8 cellular contexts compared by ENCODE assay signal in the genomic region with DNA sequence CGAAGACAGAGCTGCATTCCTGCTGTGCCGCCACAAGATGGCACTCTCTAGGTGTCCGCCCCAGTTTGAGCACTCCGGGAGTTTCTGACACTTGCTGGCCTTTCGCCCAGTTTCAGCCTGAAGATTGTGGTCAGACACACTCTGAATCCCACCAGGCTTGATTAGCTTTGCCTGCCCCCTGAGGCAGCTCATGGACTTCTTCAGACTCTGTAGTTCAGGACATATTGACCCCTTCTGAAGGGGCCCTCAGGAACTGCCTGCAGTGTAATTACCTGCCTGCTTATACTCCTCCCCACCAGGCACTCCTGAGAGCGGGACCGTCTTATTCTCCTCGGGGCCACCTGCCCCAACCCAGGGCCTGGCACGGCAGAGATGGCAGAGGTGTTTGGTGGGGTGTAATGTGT. TPM values are rescaled to one million over a fixed set of nuclear protein-coding genes. Genes with fewer than 3 reads are reported as not detected.
DNase-seq lines count a peak whose midpoint lies in the region; ATAC-seq and TF ChIP-seq lines count a peak whose summit lies in the region.

No MANE protein-coding gene starts in this region.

- intact Hi-C loops in colonic mucosa (cut with DNase I) (loop anchor here (5.0 kb wide), 1 partner anchor 64 kb away; no protein-coding TSS in a partner anchor), right lobe of liver (cut with DNase I) (loop anchor here in 1 of 2 donors (5.0 kb wide), 1 partner anchor 64 kb away; no protein-coding TSS in a partner anchor)

- no peak for TF ChIP-seq POLR2A in right lobe of liver (IDR thresholded peaks at IDR 0.05)

- H3K9me3 ChIP-seq in colonic mucosa = no peaks in the 10 kb centered on the region
- no peaks in the 10 kb centered on the region for H3K9me3 ChIP-seq in right lobe of liver

- TF ChIP-seq CTCF in colonic mucosa (IDR thresholded peaks at IDR 0.05) (peak; percentile 80), right lobe of liver (IDR thresholded peaks at IDR 0.05) (peak; percentile 82 to 95 (median 92))

- H3K27me3 ChIP-seq in colonic mucosa (no peaks in the 10 kb centered on the region), right lobe of liver (no peaks in the 10 kb centered on the region)

- H3K4me1 ChIP-seq in colonic mucosa (no peaks in the 10 kb centered on the region), right lobe of liver (no peaks in the 10 kb centered on the region)

- no peak overlapping the region for H3K9ac ChIP-seq in colonic mucosa (ENCODE audit: low read depth in 2 of 2, low read length in 2 of 2)

- DNase-seq in NCI-H524 (lab: John Stamatoyannopoulos, UW) = peak; percentile 26 to 64
- no peak for DNase-seq in NCI-H524 treated with DMSO at 0.1 percent for 48 hours (lab: John Stamatoyannopoulos, UW)
- DNase-seq in NCI-H2227 (lab: John Stamatoyannopoulos, UW; ENCODE audit: unreplicated experiment) = peak; percentile 79
- DNase-seq in activated CD4-positive, alpha-beta T cell treated with anti-CD3 and anti-CD28 coated beads for 1 hour = peak; percentile 29
- DNase-seq in colonic mucosa = peak; percentile 67
- peak; percentile 75 to 82 (median 80) for DNase-seq in right lobe of liver
- peak in 2 of 3 experiments; percentile 16 to 17 for DNase-seq in stimulated activated CD4-positive, alpha-beta T cell treated with anti-CD3 and anti-CD28 coated beads, TNF-alpha, amount 100 ng/mL, for 4 hours (ENCODE audit: low read depth in 3 of 3)

- 27% methylated on average over 7 of the region's 9 CpGs for WGBS in right lobe of liver (ENCODE audit: insufficient coverage, low coverage, low lambda C conversion rate, missing lambda C conversion rate)

- H3K4me3 ChIP-seq in colonic mucosa (no peak overlapping the region), right lobe of liver (no peak overlapping the region)

- peak; percentile 61 for ATAC-seq in HG02973 (IDR thresholded peaks at IDR 0.05; ENCODE audit: unreplicated experiment)
- ATAC-seq in right lobe of liver = peak; percentile 88 to 96 (median 94)

- H3K27ac ChIP-seq in colonic mucosa (no peak overlapping the region), right lobe of liver (no peak overlapping the region)

- no peaks in the 10 kb centered on the region for H3K36me3 ChIP-seq in colonic mucosa
- no peaks in the 10 kb centered on the region for H3K36me3 ChIP-seq in right lobe of liver

RNA-seq across cellular contexts. Expression of gene EIF3F, which starts 46.2 kb away (rescaled TPM):
- total RNA-seq in colonic mucosa (100 to 1,000 TPM; 229 to 242 TPM), right lobe of liver (10 to 100 TPM; 69.9 to 97.0 (median 84.0) TPM)

RNA-seq across cellular contexts. Expression of gene TUB, which starts 47.7 kb away (rescaled TPM):
- total RNA-seq in colonic mucosa = 1 to 10 TPM; 1.2 to 1.4 TPM
- total RNA-seq in right lobe of liver = 1 to 10 TPM in 2 of 6 experiments, under 1 TPM in 4; 0.42 to 3.1 (median 0.89) TPM
